1 cellular context compared by ENCODE assay signal in genomic region chr22:19963863-19964642, GRCh38.
TF ChIP-seq lines count a peak whose summit lies in the region.

No MANE protein-coding gene starts in this region.

TF ChIP-seq in H1, 55 proteins besides CTCF, POLR2A, EP300 and RAD21:
- TF ChIP-seq, protein P1, sequence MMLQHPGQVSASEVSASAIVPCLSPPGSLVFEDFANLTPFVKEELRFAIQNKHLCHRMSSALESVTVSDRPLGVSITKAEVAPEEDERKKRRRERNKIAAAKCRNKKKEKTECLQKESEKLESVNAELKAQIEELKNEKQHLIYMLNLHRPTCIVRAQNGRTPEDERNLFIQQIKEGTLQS (IDR thresholded peaks at IDR 0.05; ENCODE audit: insufficient read depth, low read depth, low read length): no peak
- no peak for TF ChIP-seq GABPA (IDR thresholded peaks at IDR 0.05; ENCODE audit: borderline replicate concordance, insufficient read depth, low read length)
- no peak for TF ChIP-seq TAF7 (optimal IDR thresholded peaks at IDR 0.05; ENCODE audit: borderline replicate concordance, low read depth, low read length)
- no peak for TF ChIP-seq PHF8 (conservative IDR thresholded peaks at IDR 0.05; ENCODE audit: low read depth, low read length)
- no peak for TF ChIP-seq TBP (IDR thresholded peaks at IDR 0.05; ENCODE audit: low read depth, low read length)
- no peak for TF ChIP-seq KDM5A (IDR thresholded peaks at IDR 0.05; ENCODE audit: low read length)
- no peak for TF ChIP-seq RNF2 (IDR thresholded peaks at IDR 0.05; ENCODE audit: borderline replicate concordance, low read depth, low read length, missing control alignments, poor library complexity, severe bottlenecking)
- TF ChIP-seq MAFK (IDR thresholded peaks at IDR 0.05; ENCODE audit: low read depth, low read length): no peak
- TF ChIP-seq POU5F1 (IDR thresholded peaks at IDR 0.05; ENCODE audit: low read depth, low read length): no peak
- no peak for TF ChIP-seq CTBP2 (IDR thresholded peaks at IDR 0.05; ENCODE audit: borderline replicate concordance, insufficient read depth, insufficient read length, low read length)
- no peak for TF ChIP-seq HDAC6 (IDR thresholded peaks at IDR 0.05; ENCODE audit: low read depth, low read length)
- no peak for TF ChIP-seq ASH2L (IDR thresholded peaks at IDR 0.05; ENCODE audit: low read length)
- TF ChIP-seq EZH2 (IDR thresholded peaks at IDR 0.05; ENCODE audit: low read depth, low read length, severe bottlenecking): no peak
